In the genomic region with DNA sequence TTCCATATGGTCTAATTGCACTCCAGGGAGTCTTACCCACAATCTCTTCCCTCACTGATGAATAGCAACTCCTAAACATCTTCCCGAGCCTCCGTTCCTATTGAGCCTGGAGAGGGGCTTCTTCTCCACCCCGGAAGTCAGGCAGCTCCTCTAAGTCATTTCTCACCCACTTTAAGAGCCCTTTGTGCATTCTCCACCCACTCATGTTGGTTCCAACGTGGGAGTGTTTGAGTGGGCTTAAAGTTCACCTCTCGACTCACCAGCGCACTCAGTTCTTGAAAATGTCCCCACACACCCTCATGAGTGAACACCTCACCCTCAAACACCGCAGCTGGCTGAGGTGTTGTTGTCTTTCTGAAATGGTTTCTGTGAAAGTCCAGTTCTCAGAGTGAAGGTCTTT, we compare ENCODE assay signal across 30 cellular contexts.
"Had no signal": no experiment of that assay in that cellular context is flagged by ENCODE, and none has a peak within 500 bp of the region (broad histone marks: within the 10 kb centered on the region; RNA-seq: fewer than 3 reads in every experiment).

No MANE protein-coding gene starts in this region.

- H3K27ac Mint-ChIP-seq: activated B cell treated with CpG ODN at 0.5 μM for 24 hours; activated CD4-positive, alpha-beta memory T cell treated with anti-CD3 and anti-CD28 coated beads, Interleukin-2, amount 10 ng/mL, durations not matched to agents 7 days and 5 days; activated CD4-positive, alpha-beta T cell treated with anti-CD3 and anti-CD28 coated beads, Interleukin-2, amount 10 ng/mL, durations not matched to agents 7 days and 5 days; activated CD8-positive, alpha-beta memory T cell treated with anti-CD3 and anti-CD28 coated beads, Interleukin-2, amount 10 ng/mL, durations not matched to agents 7 days and 5 days; activated naive CD8-positive, alpha-beta T cell; activated T-cell treated with anti-CD3 and anti-CD28 coated beads, Interleukin-2, amount 50 U/mL, for 24 hours; activated T-helper 17 cell treated with anti-CD3 and anti-CD28 coated beads, Interleukin-2, amount 50 U/mL, for 72 hours; dendritic cell treated with granulocyte-macrophage colony-stimulating factor and Interleukin-4, amounts not matched to agents 40 ng/mL and 50 ng/mL, for 4 days; endodermal cell; T-helper 17 cell; T-helper 2 cell treated with Interferon-gamma antibody and Interleukin-4, amounts not matched to agents 5 μg/mL and 100 μg/mL, for 36 hours had no signal

- H3K36me3 Mint-ChIP-seq: activated CD8-positive, alpha-beta memory T cell treated with anti-CD3 and anti-CD28 coated beads, Interleukin-2, amount 10 ng/mL, durations not matched to agents 7 days and 5 days; activated naive CD8-positive, alpha-beta T cell had no signal

- DNase-seq: activated B cell treated with CpG ODN at 0.5 μM for 24 hours; activated CD4-positive, alpha-beta memory T cell treated with anti-CD3 and anti-CD28 coated beads, Interleukin-2, amount 10 ng/mL, durations not matched to agents 7 days and 5 days; activated CD4-positive, alpha-beta T cell treated with anti-CD3 and anti-CD28 coated beads, Interleukin-2, amount 10 ng/mL, durations not matched to agents 7 days and 5 days; activated CD4-positive, alpha-beta T cell treated with anti-CD3 and anti-CD28 coated beads, Interleukin-2, amount 50 U/mL, for 4 hours; activated CD8-positive, alpha-beta memory T cell treated with anti-CD3 and anti-CD28 coated beads, Interleukin-2, amount 10 ng/mL, durations not matched to agents 7 days and 5 days; activated CD8-positive, alpha-beta memory T cell treated with anti-CD3 and anti-CD28 coated beads, Interleukin-2, amount 50 U/mL, for 4 hours; activated effector memory CD4-positive, alpha-beta T cell treated with Interleukin-2 at 50 U/mL for 16 hours; activated gamma-delta T cell treated with Interleukin-2 at 50 U/mL for 16 hours; activated naive CD4-positive, alpha-beta T cell treated with anti-CD3 and anti-CD28 coated beads, Interleukin-2, amount 50 U/mL, for 16 hours; activated naive CD4-positive, alpha-beta T cell treated with Interleukin-2 at 50 U/mL for 16 hours; activated T-cell treated with anti-CD3 and anti-CD28 coated beads, Interleukin-2, amount 50 U/mL, for 24 hours; amniotic stem cell; anterior cingulate cortex; brain microvascular endothelial cell; dorsolateral prefrontal cortex; effector memory CD4-positive, alpha-beta T cell; endodermal cell; foreskin fibroblast; head of caudate nucleus; T-helper 1 cell; T-helper 17 cell; T1000; WERI-Rb-1 had no signal

- H3K4me1 Mint-ChIP-seq: activated B cell treated with CpG ODN at 0.5 μM for 24 hours; activated CD4-positive, alpha-beta memory T cell treated with anti-CD3 and anti-CD28 coated beads, Interleukin-2, amount 10 ng/mL, durations not matched to agents 7 days and 5 days; activated CD4-positive, alpha-beta T cell treated with anti-CD3 and anti-CD28 coated beads, Interleukin-2, amount 10 ng/mL, durations not matched to agents 7 days and 5 days; activated CD8-positive, alpha-beta memory T cell treated with anti-CD3 and anti-CD28 coated beads, Interleukin-2, amount 10 ng/mL, durations not matched to agents 7 days and 5 days; activated T-helper 17 cell treated with anti-CD3 and anti-CD28 coated beads, Interleukin-2, amount 50 U/mL, for 72 hours; central memory CD8-positive, alpha-beta T cell; T-helper 17 cell had no signal

- H3K9me3 Mint-ChIP-seq: activated B cell treated with CpG ODN at 0.5 μM for 24 hours; activated CD4-positive, alpha-beta memory T cell treated with anti-CD3 and anti-CD28 coated beads, Interleukin-2, amount 10 ng/mL, durations not matched to agents 7 days and 5 days; activated CD4-positive, alpha-beta T cell treated with anti-CD3 and anti-CD28 coated beads, Interleukin-2, amount 10 ng/mL, durations not matched to agents 7 days and 5 days; activated T-cell treated with anti-CD3 and anti-CD28 coated beads, Interleukin-2, amount 50 U/mL, for 24 hours; activated T-helper 17 cell treated with anti-CD3 and anti-CD28 coated beads, Interleukin-2, amount 50 U/mL, for 72 hours; central memory CD8-positive, alpha-beta T cell; dendritic cell treated with granulocyte-macrophage colony-stimulating factor and Interleukin-4, amounts not matched to agents 40 ng/mL and 50 ng/mL, for 4 days; endodermal cell; T-helper 2 cell treated with Interferon-gamma antibody and Interleukin-4, amounts not matched to agents 5 μg/mL and 100 μg/mL, for 36 hours had no signal

- ATAC-seq: activated CD4-positive, CD25-positive, alpha-beta regulatory T cell treated with anti-CD3 and anti-CD28 coated beads, Interleukin-2, amount 50 U/mL, for 24 hours; activated CD8-positive, alpha-beta memory T cell treated with anti-CD3 and anti-CD28 coated beads, Interleukin-2, amount 10 ng/mL, durations not matched to agents 7 days and 5 days; activated T-helper 17 cell treated with anti-CD3 and anti-CD28 coated beads, Interleukin-2, amount 50 U/mL, for 72 hours; esophagus mucosa; T-helper 17 cell had no signal

- H3K27me3 Mint-ChIP-seq: activated CD4-positive, alpha-beta memory T cell treated with anti-CD3 and anti-CD28 coated beads, Interleukin-2, amount 10 ng/mL, durations not matched to agents 7 days and 5 days; activated CD8-positive, alpha-beta memory T cell treated with anti-CD3 and anti-CD28 coated beads, Interleukin-2, amount 10 ng/mL, durations not matched to agents 7 days and 5 days; dendritic cell treated with granulocyte-macrophage colony-stimulating factor and Interleukin-4, amounts not matched to agents 40 ng/mL and 50 ng/mL, for 4 days had no signal

- H3K4me3 Mint-ChIP-seq: activated B cell treated with CpG ODN at 0.5 μM for 24 hours; activated CD4-positive, alpha-beta memory T cell treated with anti-CD3 and anti-CD28 coated beads, Interleukin-2, amount 10 ng/mL, durations not matched to agents 7 days and 5 days; activated CD4-positive, alpha-beta T cell treated with anti-CD3 and anti-CD28 coated beads, Interleukin-2, amount 10 ng/mL, durations not matched to agents 7 days and 5 days; activated CD8-positive, alpha-beta memory T cell treated with anti-CD3 and anti-CD28 coated beads, Interleukin-2, amount 10 ng/mL, durations not matched to agents 7 days and 5 days; activated naive CD8-positive, alpha-beta T cell; activated T-cell treated with anti-CD3 and anti-CD28 coated beads, Interleukin-2, amount 50 U/mL, for 24 hours; activated T-helper 17 cell treated with anti-CD3 and anti-CD28 coated beads, Interleukin-2, amount 50 U/mL, for 72 hours; central memory CD8-positive, alpha-beta T cell; dendritic cell treated with granulocyte-macrophage colony-stimulating factor and Interleukin-4, amounts not matched to agents 40 ng/mL and 50 ng/mL, for 4 days; endodermal cell; T-helper 17 cell; T-helper 2 cell treated with Interferon-gamma antibody and Interleukin-4, amounts not matched to agents 5 μg/mL and 100 μg/mL, for 36 hours had no signal
